ENCODE assay signal across 32 cellular contexts in the genomic region with DNA sequence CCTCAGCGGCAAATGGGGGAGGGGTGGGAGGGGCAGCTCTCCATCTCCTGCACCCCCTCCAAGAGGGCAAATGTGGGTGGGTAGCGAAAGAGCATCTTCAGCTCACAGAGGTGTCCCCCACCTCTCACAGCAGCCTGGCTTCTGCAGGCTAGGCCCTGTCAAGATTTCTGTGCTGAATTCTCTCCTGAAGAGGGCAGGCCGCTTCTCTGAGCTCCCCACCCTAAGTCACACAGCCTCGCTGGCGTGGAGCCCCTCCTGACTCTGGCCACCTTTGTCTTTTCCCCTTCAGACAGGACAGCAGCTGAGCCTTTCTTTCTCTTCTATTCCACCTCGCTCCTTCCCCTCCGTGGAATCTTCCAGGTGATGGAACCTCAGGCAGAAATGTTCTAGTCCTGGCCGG.
"Had no signal": no experiment of that assay in that cellular context is flagged by ENCODE, and none has a peak within 500 bp of the region (broad histone marks: within the 10 kb centered on the region; RNA-seq: fewer than 3 reads in every experiment).

No MANE protein-coding gene starts in this region.

- H3K9me3 ChIP-seq: adrenal gland, body of pancreas, colonic mucosa, gastrocnemius medialis, heart left ventricle, left ventricle myocardium inferior, mucosa of descending colon, pancreas, psoas muscle, thyroid gland, upper lobe of right lung had no signal

- H3K27ac ChIP-seq: adrenal gland, body of pancreas, cardiac muscle cell, colonic mucosa, gastrocnemius medialis, heart left ventricle, left ventricle myocardium inferior, pancreas, psoas muscle, thyroid gland, upper lobe of right lung had no signal

- H3K4me2 ChIP-seq: smooth muscle cell had no signal

- DNase-seq: activated CD4-positive, alpha-beta T cell treated with anti-CD3 and anti-CD28 coated beads for 48 hours; activated CD4-positive, alpha-beta T cell treated with anti-CD3 and anti-CD28 coated beads, Interleukin-2, amount 50 U/mL, for 48 hours; activated CD8-positive, alpha-beta memory T cell treated with anti-CD3 and anti-CD28 coated beads for 24 hours; activated effector memory CD4-positive, alpha-beta T cell treated with anti-CD3 and anti-CD28 coated beads, Interleukin-2, amount 50 U/mL, for 16 hours; activated naive CD4-positive, alpha-beta T cell treated with anti-CD3 and anti-CD28 coated beads for 36 hours; activated naive CD8-positive, alpha-beta T cell treated with anti-CD3 and anti-CD28 coated beads for 36 hours; adrenal gland; body of pancreas; cerebellar nuclear complex; colonic mucosa; effector memory CD4-positive, alpha-beta T cell; erythroblast; gastrocnemius medialis; heart left ventricle; hypothalamus; left ventricle myocardium inferior; mucosa of descending colon; pancreas; psoas muscle; stimulated activated CD4-positive, alpha-beta T cell treated with anti-CD3 and anti-CD28 coated beads, Interleukin-1b, Interleukin-23, amount 100 ng/mL, for 48 hours; stimulated activated CD4-positive, alpha-beta T cell treated with anti-CD3 and anti-CD28 coated beads, Interleukin-4, amount 100 ng/mL, for 4 hours; stimulated activated CD8-positive, alpha-beta memory T cell treated with anti-CD3 and anti-CD28 coated beads, Interleukin-4, amount 100 ng/mL, for 48 hours; stimulated activated naive CD8-positive, alpha-beta T cell treated with anti-CD3 and anti-CD28 coated beads, Interleukin-15, amount 100 ng/mL, for 72 hours; substantia nigra; thyroid gland; upper lobe of right lung had no signal

- H3K4me3 ChIP-seq: adrenal gland, body of pancreas, cardiac muscle cell, colonic mucosa, gastrocnemius medialis, heart left ventricle, left ventricle myocardium inferior, lung, mucosa of descending colon, pancreas, psoas muscle, smooth muscle cell, thyroid gland, upper lobe of right lung had no signal

- H3K4me1 ChIP-seq: adrenal gland, body of pancreas, colonic mucosa, gastrocnemius medialis, pancreas, psoas muscle, thyroid gland, upper lobe of right lung had no signal

- FAIRE-seq: islet of Langerhans, pancreas had no signal

- ATAC-seq: activated CD4-positive, CD25-positive, alpha-beta regulatory T cell treated with anti-CD3 and anti-CD28 coated beads, Interleukin-2, amount 50 U/mL, for 24 hours; body of pancreas; gastrocnemius medialis; heart left ventricle; mucosa of descending colon; pancreas; stimulated activated memory B cell treated with anti-CD40 and anti-IgM and Interleukin-4, amounts not matched to agents 10 μg/mL and 1 μg/mL and 100 μg/mL, for 72 hours; stimulated activated naive CD8-positive, alpha-beta T cell treated with anti-CD3 and anti-CD28 coated beads, Interleukin-15, amount 100 ng/mL, for 72 hours; upper lobe of right lung had no signal

- H3K27me3 ChIP-seq: adrenal gland, body of pancreas, cardiac muscle cell, colonic mucosa, gastrocnemius medialis, heart left ventricle, thyroid gland, upper lobe of right lung had no signal

- H3K36me3 ChIP-seq: adrenal gland, cardiac muscle cell, colonic mucosa, gastrocnemius medialis, heart left ventricle, left ventricle myocardium inferior, pancreas, thyroid gland, upper lobe of right lung had no signal
